Comparison of ENCODE assay signal across 9 cellular contexts in genomic region chr2:1743396-1744150, GRCh38. TPM values are rescaled to one million over a fixed set of nuclear protein-coding genes. Genes with fewer than 3 reads are reported as not detected.
DNase-seq lines count a peak whose midpoint lies in the region; ATAC-seq, FAIRE-seq and TF ChIP-seq lines count a peak whose summit lies in the region.
"Had no signal": no experiment of that assay in that cellular context is flagged by ENCODE, and none has a peak within 500 bp of the region (broad histone marks: within the 10 kb centered on the region; RNA-seq: fewer than 3 reads in every experiment).

No MANE protein-coding gene starts in this region.

- peaks cover 0 to 20% of the 10 kb centered on the region in 2 experiments for H4K20me1 ChIP-seq in H1 (replicated peaks in 1 of 2; ENCODE audit: control insufficient read depth in 1 of 2, insufficient read depth in 2 of 2, low read length in 2 of 2)

- TF ChIP-seq CTCF in H1 (IDR thresholded peaks at IDR 0.05; ENCODE audit: control extremely low read depth in 1 of 3, insufficient read depth in 1 of 3, low read depth in 1 of 3, low read length in 3 of 3) (no peak), vagina (IDR thresholded peaks at IDR 0.05) (no peak)

- H3K27ac ChIP-seq in H1 (ENCODE audit: low read depth, low read length) (peak overlapping the region; percentile 61; the same call in 1 of the 2 replicates), vagina (peak overlapping the region; percentile 90)

- H3K27me3 ChIP-seq in H1 (replicated peaks in 1 of 4; ENCODE audit: control insufficient read depth in 3 of 4, extremely low read depth in 1 of 4, insufficient read depth in 3 of 4, low read length in 3 of 4) (peaks cover 0 to 28% (median 13%) of the 10 kb centered on the region in 4 experiments; a peak in 5 of 7 replicates), vagina (no peaks in the 10 kb centered on the region)

- H3K36me3 ChIP-seq in H1 (ENCODE audit: control insufficient read depth in 2 of 4, insufficient read depth in 4 of 4, low read length in 3 of 4) (no peaks in the 10 kb centered on the region; a peak in 1 of 8 replicates), vagina (no peaks in the 10 kb centered on the region)

- TF ChIP-seq RAD21 in H1 (IDR thresholded peaks at IDR 0.05 in 1 of 2, conservative IDR thresholded peaks at IDR 0.05 in 1 of 2; ENCODE audit: low read depth in 2 of 2, low read length in 2 of 2), result no peak

- H4K8ac ChIP-seq in H1 (ENCODE audit: extremely low read depth, insufficient read depth, low read length), result peak overlapping the region; percentile 62

- DNase-seq in activated CD8-positive, alpha-beta memory T cell treated with anti-CD3 and anti-CD28 coated beads for 24 hours, result peak; percentile 56
- DNase-seq in activated CD8-positive, alpha-beta memory T cell treated with anti-CD3 and anti-CD28 coated beads, Interleukin-2, amount 50 U/mL, for 4 hours, result no peak
- DNase-seq in H1 (ENCODE audit: low read depth in 1 of 2, low spot score in 2 of 2) (peak in 1 of 2 experiments; percentile 71), mesenteric fat pad (ENCODE audit: low spot score) (peak; percentile 87), vagina (ENCODE audit: extremely low spot score in 2 of 2) (no peak)
- no peak for DNase-seq in stimulated activated CD4-positive, alpha-beta T cell treated with anti-CD3 and anti-CD28 coated beads, Interleukin-12 subunit alpha, Interleukin-12 subunit beta, amount 100 ng/mL, for 4 hours
- DNase-seq in effector CD8-positive, alpha-beta T cell (lab: John Stamatoyannopoulos, UW), result no peak

- peaks cover 7 to 39% of the 10 kb centered on the region in 2 experiments for H3K79me2 ChIP-seq in H1 (ENCODE audit: control insufficient read depth in 1 of 2, insufficient read depth in 2 of 2, low read length in 2 of 2)

- no peak overlapping the region for H2BK12ac ChIP-seq in H1 (ENCODE audit: low read depth, low read length)

- no peak overlapping the region for H2BK15ac ChIP-seq in H1 (ENCODE audit: low read length)

- H3K23me2 ChIP-seq in H1 (ENCODE audit: low read depth, low read length), result peaks cover 2% of the 10 kb centered on the region; the same call in 1 of the 2 replicates

- no peak overlapping the region for H3K14ac ChIP-seq in H1 (ENCODE audit: insufficient read length)

- H3K9me3 ChIP-seq in H1 (ENCODE audit: insufficient read depth in 2 of 2, low read depth in 1 of 2, low read length in 1 of 2) (no peaks in the 10 kb centered on the region), vagina (no peaks in the 10 kb centered on the region)

- H3K4me1 ChIP-seq in H1 (replicated peaks in 1 of 4; ENCODE audit: control insufficient read depth in 3 of 4, insufficient read depth in 4 of 4, low read length in 3 of 4) (peaks cover 1 to 24% (median 6%) of the 10 kb centered on the region in 4 experiments; a peak in 5 of 7 replicates), vagina (peaks cover 27% of the 10 kb centered on the region)

- no peak overlapping the region for H3K4ac ChIP-seq in H1 (replicated peaks; ENCODE audit: insufficient read length, low read depth, low read length)

- no peak overlapping the region for H2BK120ac ChIP-seq in H1 (replicated peaks; ENCODE audit: low read depth, low read length)

- H2BK20ac ChIP-seq in H1 (ENCODE audit: low read length), result no peak overlapping the region

- no peak overlapping the region for H3K23ac ChIP-seq in H1 (ENCODE audit: insufficient read length)

- no peak overlapping the region for H3K18ac ChIP-seq in H1 (ENCODE audit: extremely low read depth, low read length)

- TF ChIP-seq POLR2A in H1 (IDR thresholded peaks at IDR 0.05; ENCODE audit: control extremely low read depth in 1 of 2, low read depth in 2 of 2, low read length in 2 of 2) (peak in 1 of 2 experiments; percentile 63; a peak in 2 of 3 replicates), vagina (IDR thresholded peaks at IDR 0.05) (no peak)

- no peak overlapping the region for H2AFZ ChIP-seq in H1 (ENCODE audit: low read length)

- no peak for ATAC-seq in HG03378 (IDR thresholded peaks at IDR 0.05; ENCODE audit: unreplicated experiment)
- ATAC-seq: Panc1 had no signal

- no peak overlapping the region for H2AK5ac ChIP-seq in H1 (ENCODE audit: low read depth, low read length)

- no peak overlapping the region for H4K91ac ChIP-seq in H1 (replicated peaks; ENCODE audit: insufficient read length, low read length)

- H2BK5ac ChIP-seq in H1 (ENCODE audit: low read depth, low read length), result peak overlapping the region; percentile 63; the same call in 1 of the 2 replicates

- H3K4me3 ChIP-seq in H1 (ENCODE audit: extremely low read depth in 1 of 4, insufficient read depth in 2 of 4, low read depth in 3 of 4, low read length in 4 of 4) (peak overlapping the region; percentile 77 to 94 (median 81)), vagina (peak overlapping the region; percentile 72 to 88)

- POLR2A ChIA-PET in H1 (lab: Charles Lee; ENCODE audit: partially characterized antibody), result interaction anchor here (1.2 to 2.0 kb wide), 3 partner anchors 65 to 118 kb away, joined by 3 to 7 read pairs (median 3); no protein-coding TSS in a partner anchor

- H4K5ac ChIP-seq in H1 (ENCODE audit: insufficient read length, low read depth, low read length), result peak overlapping the region; percentile 38

- no peak for TF ChIP-seq EP300 in H1 (IDR thresholded peaks at IDR 0.05; ENCODE audit: borderline replicate concordance in 1 of 2, low read depth in 2 of 2, low read length in 2 of 2)

- CTCF ChIA-PET in H1 (lab: Charles Lee; ENCODE audit: partially characterized antibody), result interaction anchor here (1.0 to 1.7 kb wide), 2 partner anchors 26 to 134 kb away, joined by 3 to 5 read pairs; no protein-coding TSS in a partner anchor

- peak overlapping the region; percentile 61 for H3K56ac ChIP-seq in H1 (replicated peaks; ENCODE audit: insufficient read length, low read depth, low read length)

- H3K9ac ChIP-seq in H1 (replicated peaks in 1 of 4; ENCODE audit: extremely low read depth in 1 of 4, low read depth in 3 of 4, low read length in 3 of 4), result peak overlapping the region in 3 of 4 experiments; percentile 31 to 58 (median 36); a peak in 3 of 7 replicates

- peaks cover 8% of the 10 kb centered on the region for H3K79me1 ChIP-seq in H1 (ENCODE audit: low read depth, low read length)

- FAIRE-seq in H1 (lab: Jason Lieb, UNC), result no peak

- intact Hi-C loops in vagina (cut with DNase I), result loop anchor here (5.0 kb wide), 1 partner anchor 91 kb away; no protein-coding TSS in a partner anchor

- WGBS in H1 (ENCODE audit: extremely low coverage in 1 of 2, insufficient coverage in 1 of 2, insufficient read length in 1 of 2, insufficient replicate concordance in 2 of 2, low coverage in 1 of 2, low lambda C conversion rate in 2 of 2, missing lambda C conversion rate in 1 of 2), 2 experiments, result 1 to 18% methylated on average over 2 to 11 of the region's 71 CpGs

- peak overlapping the region; percentile 76 to 83 for H3K4me2 ChIP-seq in H1 (ENCODE audit: insufficient read depth in 1 of 2, low read depth in 2 of 2, low read length in 2 of 2)

TF ChIP-seq in H1, 55 proteins besides CTCF, POLR2A, EP300 and RAD21:
- TF ChIP-seq RBBP5 (IDR thresholded peaks at IDR 0.05; ENCODE audit: borderline replicate concordance, low read depth, low read length), result no peak; the same call in 1 of the 2 replicates
- peak; percentile 48 for TF ChIP-seq KDM4A (IDR thresholded peaks at IDR 0.05; ENCODE audit: low read depth, low read length, severe bottlenecking)
- TF ChIP-seq FOSL1 (IDR thresholded peaks at IDR 0.05; ENCODE audit: insufficient read depth, low read depth, low read length), result no peak
- TF ChIP-seq TAF1 (IDR thresholded peaks at IDR 0.05; ENCODE audit: low read depth, low read length), result peak; percentile 33
- no peak for TF ChIP-seq TAF7 (optimal IDR thresholded peaks at IDR 0.05; ENCODE audit: borderline replicate concordance, low read depth, low read length)
- 0 out of 2 replicates have a peak, but pooled peaks have one; percentile 53 for TF ChIP-seq POLR2AphosphoS5 (IDR thresholded peaks at IDR 0.05; ENCODE audit: low read depth, low read length)

RNA-seq across cellular contexts. Expression of gene PXDN, which starts 0.7 kb away (rescaled TPM):
- 131 and 141 TPM in 2 replicates for total RNA-seq in H1 (2021; fragmentation: NEBNext Ultra II Directional; extraction: Animal tissue kit (Norgen Biotek cat#: 25700))
- polyA plus RNA-seq in H1 (2011; rRNA removed), result 104 and 204 TPM in 2 replicates
- polyA plus RNA-seq in H1 (2011; cell fraction: cytosol; rRNA removed), result 80.0 TPM
- 206 TPM for polyA plus RNA-seq in H1 (2011; cell fraction: nucleus; rRNA removed)
- polyA plus RNA-seq in H1 (2012, experiment 1 of 2), result 74.0 to 91.4 TPM (median 80.3 TPM) in 4 replicates
- 31.1 TPM for polyA plus RNA-seq in H1 (2012, experiment 2 of 2)
- polyA plus RNA-seq in H1 (2013, experiment 1 of 2), result 208 TPM
- polyA plus RNA-seq in H1 (2013, experiment 2 of 2), result 187 TPM
- polyA minus RNA-seq in H1 (2011; rRNA and poly(A)+ RNA removed), result 68.1 and 71.5 TPM in 2 replicates
- 54.3 TPM for polyA minus RNA-seq in H1 (2011; cell fraction: cytosol; rRNA and poly(A)+ RNA removed)
- 58.5 TPM for polyA minus RNA-seq in H1 (2011; cell fraction: nucleus; rRNA and poly(A)+ RNA removed)
- total RNA-seq in mesenteric fat pad (228 TPM), vagina (33.6 TPM)

Comparison
In these comparisons a context has a peak if more than half of its experiments do, and no peak if none do; other contexts are left out.
1. DNase-seq: peak in activated CD8-positive, alpha-beta memory T cell treated with anti-CD3 and anti-CD28 coated beads for 24 hours (single experiment) and mesenteric fat pad (single experiment); none in activated CD8-positive, alpha-beta memory T cell treated with anti-CD3 and anti-CD28 coated beads, Interleukin-2, amount 50 U/mL, for 4 hours (single experiment), vagina (0 of 2), stimulated activated CD4-positive, alpha-beta T cell treated with anti-CD3 and anti-CD28 coated beads, Interleukin-12 subunit alpha, Interleukin-12 subunit beta, amount 100 ng/mL, for 4 hours (single experiment) and effector CD8-positive, alpha-beta T cell (single experiment).